Comparison of ENCODE assay signal across 13 cellular contexts in genomic region chr2:181672255-181673008, GRCh38. TPM values are rescaled to one million over a fixed set of nuclear protein-coding genes. Genes with fewer than 3 reads are reported as not detected.
A peak's percentile ranks its signal among the peaks of the same experiment; 100 is the strongest.
DNase-seq lines count a peak whose midpoint lies in the region; ATAC-seq, FAIRE-seq and TF ChIP-seq lines count a peak whose summit lies in the region.
"Had no signal": no experiment of that assay in that cellular context is flagged by ENCODE, and none has a peak within 500 bp of the region (broad histone marks: within the 10 kb centered on the region; RNA-seq: fewer than 3 reads in every experiment).

No MANE protein-coding gene starts in this region.

- no peak overlapping the region for H2AFZ ChIP-seq in GM12878 (ENCODE audit: control insufficient read depth, low read depth, low read length)
- H2AFZ ChIP-seq: GM23248 had no signal

- TF ChIP-seq POLR2A in GM12878 (IDR thresholded peaks at IDR 0.05; ENCODE audit: low read depth, low read length) (no peak), tibial nerve (IDR thresholded peaks at IDR 0.05) (no peak)

- TF ChIP-seq EP300 in GM12878 (IDR thresholded peaks at IDR 0.05; ENCODE audit: borderline replicate concordance in 1 of 2, control insufficient read depth in 1 of 2, low read depth in 2 of 2, low read length in 2 of 2) (no peak), tibial nerve (IDR thresholded peaks at IDR 0.05) (no peak)

- CTCF ChIA-PET in GM12878 (lab: Yijun Ruan, JAX): interaction anchor here (2.3 kb wide), 1 partner anchor 43 kb away, joined by 6 read pairs; no protein-coding TSS in a partner anchor

- H4K20me1 ChIP-seq in GM12878 (ENCODE audit: control insufficient read depth, insufficient read depth): no peaks in the 10 kb centered on the region

- H3K9me3 ChIP-seq in GM12878 (replicated peaks; ENCODE audit: control insufficient read depth, insufficient read depth, low read length) (no peaks in the 10 kb centered on the region), tibial nerve (no peaks in the 10 kb centered on the region)

- peak; percentile 44 for FAIRE-seq in GM12878 (lab: Jason Lieb, UNC)

- intact Hi-C loops in GM12878 (cut with micrococcal nuclease; ENCODE audit: unreplicated experiment): no loop called here

- H3K36me3 ChIP-seq in GM12878 (ENCODE audit: control insufficient read depth in 2 of 2, insufficient read depth in 2 of 2, low read length in 1 of 2) (no peaks in the 10 kb centered on the region), tibial nerve (no peaks in the 10 kb centered on the region)

- peak; percentile 40 for DNase-seq in GM12878 (ENCODE audit: low read depth, low spot score)
- no peak for DNase-seq in stimulated activated CD4-positive, alpha-beta T cell treated with anti-CD3 and anti-CD28 coated beads, Interleukin-1b, Interleukin-23, amount 100 ng/mL, for 48 hours
- DNase-seq in tibial nerve (ENCODE audit: low spot score in 2 of 2): no peak
- DNase-seq in occipital lobe (lab: John Stamatoyannopoulos, UW): no peak
- DNase-seq: activated gamma-delta T cell, foreskin fibroblast, GM23248, KBM-7, Right ventricle myocardium superior had no signal

- BruUV-seq in GM12878 (replicated peaks; lab: Mats Ljungman, UMichigan): no TSS peak

- no peak overlapping the region for H3K9ac ChIP-seq in GM12878 (ENCODE audit: control insufficient read depth, insufficient read depth, low read length)
- H3K9ac ChIP-seq: GM23248 had no signal

- ATAC-seq in GM18907 (IDR thresholded peaks at IDR 0.05; ENCODE audit: unreplicated experiment): peak; percentile 85
- ATAC-seq in GM21576 (IDR thresholded peaks at IDR 0.05; ENCODE audit: unreplicated experiment): peak; percentile 94
- peak; percentile 90 for ATAC-seq in HG03097 (IDR thresholded peaks at IDR 0.05; ENCODE audit: low FRiP score, unreplicated experiment)
- ATAC-seq in GM12878: peak; percentile 68

- H3K79me2 ChIP-seq in GM12878 (ENCODE audit: control insufficient read depth, insufficient read depth, low read length): no peaks in the 10 kb centered on the region

- in situ Hi-C loops in GM12878 (cut with MboI): no loop called here

- TF ChIP-seq CTCF in GM12878 (IDR thresholded peaks at IDR 0.05 in 2 of 3, conservative IDR thresholded peaks at IDR 0.05 in 1 of 3; ENCODE audit: control insufficient read depth in 2 of 3, extremely low read depth in 1 of 3, insufficient read depth in 1 of 3, low read depth in 3 of 3, low read length in 3 of 3) (no peak), tibial nerve (IDR thresholded peaks at IDR 0.05) (no peak)

- H3K4me1 ChIP-seq in GM12878 (ENCODE audit: control insufficient read depth, insufficient read depth, low read length) (peaks cover 9% of the 10 kb centered on the region), tibial nerve (no peaks in the 10 kb centered on the region)

- SMC1A ChIA-PET in GM12878 (lab: Charles Lee; ENCODE audit: uncharacterized antibody, unreplicated experiment): interaction anchor here (0.7 to 1.3 kb wide), 5 partner anchors 9 to 104 kb away, joined by 3 to 5 read pairs (median 3); no protein-coding TSS in a partner anchor

- RAD21 ChIA-PET in GM12878 (lab: Charles Lee; ENCODE audit: unreplicated experiment): no interaction called here

- H3K4me2 ChIP-seq in GM12878 (ENCODE audit: control insufficient read depth, insufficient read depth): peak overlapping the region; percentile 53

- POLR2A ChIA-PET in GM12878 (lab: Charles Lee): no interaction called here

- no peak overlapping the region; the same call in 1 of the 2 replicates for H3K4me3 ChIP-seq in GM12878
- no peak overlapping the region for H3K4me3 ChIP-seq in tibial nerve
- H3K4me3 ChIP-seq: GM23248 had no signal

- no peak for TF ChIP-seq RAD21 in GM12878 (IDR thresholded peaks at IDR 0.05; ENCODE audit: insufficient read depth, low read depth, low read length)

- H3K27me3 ChIP-seq in GM12878 (replicated peaks in 1 of 2; ENCODE audit: control insufficient read depth in 2 of 2, insufficient read depth in 2 of 2, low read length in 1 of 2) (no peaks in the 10 kb centered on the region), tibial nerve (peaks cover 0 to under 1% of the 10 kb centered on the region in 2 donors)

- H3K27ac ChIP-seq in GM12878 (ENCODE audit: control insufficient read depth, insufficient read depth): no peak overlapping the region
- H3K27ac ChIP-seq in tibial nerve: no peak overlapping the region
- H3K27ac ChIP-seq: GM23248 had no signal

TF ChIP-seq in GM12878, 131 proteins besides CTCF, POLR2A, EP300 and RAD21 (continues in another document):
- peak; percentile 46 for TF ChIP-seq JUNB (IDR thresholded peaks at IDR 0.05)
- 0 out of 2 replicates have a peak, but pooled peaks have one; percentile 10 for TF ChIP-seq CREB1 (IDR thresholded peaks at IDR 0.05; ENCODE audit: low read depth)
- 0 out of 3 replicates have a peak, but pooled peaks have one; percentile 22 for TF ChIP-seq POU2F2 (IDR thresholded peaks at IDR 0.05; ENCODE audit: borderline replicate concordance, low read depth, low read length)
- peak; percentile 48; the same call in 1 of the 2 replicates for TF ChIP-seq NFIC (IDR thresholded peaks at IDR 0.05; ENCODE audit: low read depth, low read length)
- 0 out of 2 replicates have a peak, but pooled peaks have one; percentile 52 for TF ChIP-seq TCF7 (IDR thresholded peaks at IDR 0.05; ENCODE audit: borderline replicate concordance)
- TF ChIP-seq SIN3A (IDR thresholded peaks at IDR 0.05; ENCODE audit: low read depth, low read length): no peak
- no peak for TF ChIP-seq NFXL1 (IDR thresholded peaks at IDR 0.05; ENCODE audit: borderline replicate concordance)
- no peak for TF ChIP-seq IRF3 (IDR thresholded peaks at IDR 0.05)
- TF ChIP-seq ESRRA (IDR thresholded peaks at IDR 0.05; ENCODE audit: low read length): no peak
- TF ChIP-seq FOXM1 (IDR thresholded peaks at IDR 0.05; ENCODE audit: low read depth, low read length): peak; percentile 17; the same call in 1 of the 2 replicates
- TF ChIP-seq CHD2 (IDR thresholded peaks at IDR 0.05; ENCODE audit: borderline replicate concordance, low read depth, low read length): no peak
- TF ChIP-seq ATF2 (IDR thresholded peaks at IDR 0.05; ENCODE audit: low read length): 0 out of 2 replicates have a peak, but pooled peaks have one; percentile 38
- TF ChIP-seq YBX1 (IDR thresholded peaks at IDR 0.05): no peak

RNA-seq across cellular contexts. Expression of gene NEUROD1, which starts 7.9 kb away (rescaled TPM):
- not detected in 2 replicates for total RNA-seq in GM12878 (2013; cell fraction: nucleolus; rRNA removed)
- total RNA-seq in GM12878 (2014; rRNA removed) (not detected in 2 replicates), GM12878 (2014; rRNA removed; fragmentation: Illumina TruSeq; extraction: Trizol) (not detected in 2 replicates), GM12878 (2021) (not detected in 2 replicates), tibial nerve (not detected), occipital lobe (3.3 TPM)
- not detected for polyA plus RNA-seq in GM12878 (2011; ENCODE audit: low read depth)
- polyA plus RNA-seq in GM12878 (2011; rRNA removed) (not detected in 2 replicates), GM12878 (2014; fragmentation: Illumina TruSeq; extraction: Trizol) (not detected in 2 replicates), GM12878 (2014; fragmentation: Nextera tagmentation; extraction: Ambion mirVana) (not detected), GM12878 (2014; rRNA removed) (not detected in 2 replicates), GM12878 (2016; fragmentation: Nextera tagmentation; extraction: Ambion mirVana) (not detected)
- not detected in 2 replicates for polyA plus RNA-seq in GM12878 (2011; cell fraction: cytosol; rRNA removed)
- polyA plus RNA-seq in GM12878 (2011; cell fraction: nucleus; rRNA removed): not detected in 2 replicates
- not detected in 2 replicates for polyA plus RNA-seq in GM12878 (2012)
- polyA minus RNA-seq in GM12878 (2011; rRNA and poly(A)+ RNA removed): not detected in 2 replicates
- not detected in 2 replicates for polyA minus RNA-seq in GM12878 (2011; cell fraction: cytosol; rRNA and poly(A)+ RNA removed)
- not detected in 2 replicates for polyA minus RNA-seq in GM12878 (2011; cell fraction: nucleus; rRNA and poly(A)+ RNA removed)
- total RNA-seq: GM23248, omental fat pad, Right ventricle myocardium superior had no signal
- polyA plus RNA-seq: GM23248 had no signal

RNA-seq across cellular contexts. Expression of gene CERKL, which starts 15.5 kb away (rescaled TPM):
- not detected in 2 replicates for total RNA-seq in GM12878 (2013; cell fraction: nucleolus; rRNA removed)
- 0.05 and 0.11 TPM in 2 replicates for total RNA-seq in GM12878 (2014; rRNA removed)
- 0.05 and 0.09 TPM in 2 replicates for total RNA-seq in GM12878 (2014; rRNA removed; fragmentation: Illumina TruSeq; extraction: Trizol)
- total RNA-seq in GM12878 (2021): not detected in 2 replicates
- polyA plus RNA-seq in GM12878 (2011; ENCODE audit: low read depth): 6.8 TPM
- 0.22 and 0.37 TPM in 2 replicates for polyA plus RNA-seq in GM12878 (2011; rRNA removed)
- polyA plus RNA-seq in GM12878 (2011; cell fraction: cytosol; rRNA removed): 0.12 and 0.15 TPM in 2 replicates
- polyA plus RNA-seq in GM12878 (2011; cell fraction: nucleus; rRNA removed): 0.18 and 0.25 TPM in 2 replicates
- polyA plus RNA-seq in GM12878 (2012): 16.5 and 17.4 TPM in 2 replicates
- not detected in 2 replicates for polyA plus RNA-seq in GM12878 (2014; fragmentation: Illumina TruSeq; extraction: Trizol)
- polyA plus RNA-seq in GM12878 (2014; fragmentation: Nextera tagmentation; extraction: Ambion mirVana): 10 to 100 TPM; 19.1 to 23.0 TPM
- 0.05 TPM in 1 of 2 replicates, not detected in the other for polyA plus RNA-seq in GM12878 (2014; rRNA removed)
- 10 to 100 TPM; 11.8 to 13.6 TPM for polyA plus RNA-seq in GM12878 (2016; fragmentation: Nextera tagmentation; extraction: Ambion mirVana)
- polyA minus RNA-seq in GM12878 (2011; rRNA and poly(A)+ RNA removed): 0.29 and 0.41 TPM in 2 replicates
- not detected in 2 replicates for polyA minus RNA-seq in GM12878 (2011; cell fraction: cytosol; rRNA and poly(A)+ RNA removed)
- polyA minus RNA-seq in GM12878 (2011; cell fraction: nucleus; rRNA and poly(A)+ RNA removed): 0.12 and 0.29 TPM in 2 replicates
- not detected for total RNA-seq in tibial nerve
- 1.1 TPM for total RNA-seq in occipital lobe
- total RNA-seq: GM23248, omental fat pad, Right ventricle myocardium superior had no signal
